In the genomic region with DNA sequence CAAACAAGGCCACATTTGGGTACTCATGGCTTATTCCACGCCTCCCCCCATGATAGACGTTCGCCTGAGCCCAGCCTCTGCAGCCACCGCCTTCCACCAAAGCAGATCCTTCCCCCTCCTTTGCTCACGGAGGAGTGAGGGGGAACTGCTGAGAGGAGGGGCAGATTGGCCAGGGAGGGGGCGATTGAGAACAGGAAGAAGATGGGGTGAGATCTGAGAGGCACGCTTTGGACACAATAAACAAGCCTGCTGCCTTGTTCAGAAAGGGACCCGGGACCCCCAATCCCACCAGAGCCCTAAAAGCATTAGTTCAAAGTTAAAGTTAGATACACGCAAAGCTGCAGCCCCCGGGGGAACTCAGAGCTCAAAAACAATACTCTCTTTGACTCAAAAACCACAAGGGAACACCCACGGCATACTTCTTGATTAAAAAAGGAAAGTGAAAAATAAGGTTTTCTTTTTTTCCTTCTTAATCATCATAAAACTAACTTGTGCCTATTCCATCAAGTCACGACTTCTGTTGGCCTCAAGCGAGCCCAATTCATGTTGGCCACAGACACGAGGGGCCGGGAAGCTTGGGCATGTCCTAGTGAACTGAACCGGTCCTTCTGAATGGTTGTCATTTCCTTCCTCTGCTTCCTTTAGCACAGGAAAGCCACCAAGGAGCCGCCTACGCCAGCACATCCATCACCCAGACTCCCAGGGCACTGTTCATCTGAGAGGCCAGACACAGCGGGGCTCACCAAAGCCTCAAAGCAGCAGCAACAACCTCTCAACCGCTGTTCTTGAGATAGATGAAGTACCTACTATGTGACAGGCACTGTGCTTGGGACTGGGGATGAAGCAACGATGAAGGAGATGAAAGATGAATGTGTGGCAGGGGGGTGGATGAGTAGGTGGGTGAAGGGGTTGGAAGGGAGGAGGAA, we compare ENCODE assay signal across 8 cellular contexts. TPM values are rescaled to one million over a fixed set of nuclear protein-coding genes. Genes with fewer than 3 reads are reported as not detected.
DNase-seq lines count a peak whose midpoint lies in the region; ATAC-seq, FAIRE-seq and TF ChIP-seq lines count a peak whose summit lies in the region.

No MANE protein-coding gene starts in this region.

- no peaks in the 10 kb centered on the region for H3K27me3 ChIP-seq in lower lobe of right lung (ENCODE audit: low read depth)

- intact Hi-C loops in lower lobe of right lung (cut with DNase I), result no loop called here

- no peaks in the 10 kb centered on the region for H3K9me3 ChIP-seq in lower lobe of right lung

- H3K27ac Mint-ChIP-seq in IgD-negative memory B cell, result peak overlapping the region; percentile 86 to 92 (median 88)

- H3K27ac ChIP-seq in lower lobe of right lung, result no peak overlapping the region

- no peak overlapping the region for H3K4me3 ChIP-seq in lower lobe of right lung

- DNase-seq in GM10266 (ENCODE audit: extremely low spot score) (peak; percentile 80), lower lobe of right lung (peak; percentile 55), urothelium cell line (ENCODE audit: low spot score) (peak; percentile 77), amniotic stem cell (lab: John Stamatoyannopoulos, UW) (no peak), T1000 (lab: John Stamatoyannopoulos, UW) (no peak)
- DNase-seq in activated CD8-positive, alpha-beta memory T cell treated with anti-CD3 and anti-CD28 coated beads, Interleukin-2, amount 50 U/mL, for 48 hours, result peak; percentile 81

- no peaks in the 10 kb centered on the region for H3K36me3 ChIP-seq in lower lobe of right lung

- H3K9me3 Mint-ChIP-seq in IgD-negative memory B cell, result no peaks in the 10 kb centered on the region

- FAIRE-seq in urothelium cell line (lab: Jason Lieb, UNC), result peak; percentile 62

- H3K4me1 ChIP-seq in lower lobe of right lung, result peaks cover 59% of the 10 kb centered on the region

- no peaks in the 10 kb centered on the region for H3K27me3 Mint-ChIP-seq in IgD-negative memory B cell

- peaks cover 62 to 67% (median 65%) of the 10 kb centered on the region in 3 donors for H3K4me1 Mint-ChIP-seq in IgD-negative memory B cell

- ATAC-seq in lower lobe of right lung (peak; percentile 34 to 40), GM18861 (IDR thresholded peaks at IDR 0.05; ENCODE audit: unreplicated experiment) (no peak)

- peak overlapping the region; percentile 46 to 93 (median 79) for H3K4me3 Mint-ChIP-seq in IgD-negative memory B cell

- TF ChIP-seq CTCF in GM10266 (IDR thresholded peaks at IDR 0.05; ENCODE audit: control insufficient read depth, insufficient read depth, low read depth, missing control alignments), result no peak
- no peak for TF ChIP-seq CTCF in lower lobe of right lung (IDR thresholded peaks at IDR 0.05)

- peaks cover 5% of the 10 kb centered on the region for H3K36me3 Mint-ChIP-seq in IgD-negative memory B cell

RNA-seq across cellular contexts. Expression of a gene that starts 44.7 kb away (rescaled TPM):
- 17.4 TPM for polyA plus RNA-seq in IgD-negative memory B cell
- 6.6 TPM for total RNA-seq in lower lobe of right lung

Comparison
In these comparisons a context has a peak if more than half of its experiments do, and no peak if none do; other contexts are left out.
1. DNase-seq: peak in GM10266 (single experiment), activated CD8-positive, alpha-beta memory T cell treated with anti-CD3 and anti-CD28 coated beads, Interleukin-2, amount 50 U/mL, for 48 hours (single experiment), lower lobe of right lung (single experiment) and urothelium cell line (single experiment); none in amniotic stem cell (single experiment) and T1000 (single experiment).